21 cellular contexts compared by ENCODE assay signal in genomic region chr17:72764632-72765041, GRCh38.
A peak's percentile ranks its signal among the peaks of the same experiment; 100 is the strongest.
DNase-seq lines count a peak whose midpoint lies in the region; ATAC-seq and TF ChIP-seq lines count a peak whose summit lies in the region.
"Had no signal": no experiment of that assay in that cellular context is flagged by ENCODE, and none has a peak within 500 bp of the region (broad histone marks: within the 10 kb centered on the region; RNA-seq: fewer than 3 reads in every experiment).

No MANE protein-coding gene starts in this region.

- no peaks in the 10 kb centered on the region for H3K36me3 Mint-ChIP-seq in activated T-helper 17 cell treated with anti-CD3 and anti-CD28 coated beads, Interleukin-2, amount 50 U/mL, for 72 hours (ENCODE audit: low read depth)

- H3K27me3 ChIP-seq in effector memory CD4-positive, alpha-beta T cell (replicated peaks; ENCODE audit: control insufficient read depth, insufficient read depth, low read length, poor library complexity, severe bottlenecking) = no peaks in the 10 kb centered on the region
- H3K27me3 ChIP-seq: heart right ventricle, spleen had no signal

- no peaks in the 10 kb centered on the region for H3K27me3 Mint-ChIP-seq in activated T-helper 17 cell treated with anti-CD3 and anti-CD28 coated beads, Interleukin-2, amount 50 U/mL, for 72 hours
- H3K27me3 Mint-ChIP-seq: activated naive CD8-positive, alpha-beta T cell treated with anti-CD3 and anti-CD28 coated beads, Interleukin-2, amount 50 U/mL, for 24 hours; CD4-positive, alpha-beta T cell had no signal

- H3K4me1 ChIP-seq in effector memory CD4-positive, alpha-beta T cell (ENCODE audit: control insufficient read depth, insufficient read depth, low read length, poor library complexity, severe bottlenecking) = no peaks in the 10 kb centered on the region
- H3K4me1 ChIP-seq: heart right ventricle, spleen had no signal

- POLR2A ChIA-PET in RWPE1 (lab: Yijun Ruan, JAX; ENCODE audit: low non-redundant PET) = no interaction called here

- ATAC-seq in activated T-helper 17 cell treated with anti-CD3 and anti-CD28 coated beads, Interleukin-2, amount 50 U/mL, for 72 hours (replicated peaks) = peak; percentile 56
- ATAC-seq: activated naive CD8-positive, alpha-beta T cell treated with anti-CD3 and anti-CD28 coated beads, Interleukin-2, amount 50 U/mL, for 24 hours; heart right ventricle; HepG2; Panc1 had no signal

- H3K27ac ChIP-seq in effector memory CD4-positive, alpha-beta T cell (ENCODE audit: insufficient read depth, low read length, poor library complexity, severe bottlenecking) = no peak overlapping the region
- no peak overlapping the region for H3K27ac ChIP-seq in RWPE1
- H3K27ac ChIP-seq: heart right ventricle, SK-N-MC, spleen had no signal

- no peaks in the 10 kb centered on the region for H3K9me3 Mint-ChIP-seq in activated T-helper 17 cell treated with anti-CD3 and anti-CD28 coated beads, Interleukin-2, amount 50 U/mL, for 72 hours
- H3K9me3 Mint-ChIP-seq: activated naive CD8-positive, alpha-beta T cell treated with anti-CD3 and anti-CD28 coated beads, Interleukin-2, amount 50 U/mL, for 24 hours; CD4-positive, alpha-beta T cell; immature natural killer cell had no signal

- H3K9me3 ChIP-seq in effector memory CD4-positive, alpha-beta T cell (ENCODE audit: control insufficient read depth, low read length) = no peaks in the 10 kb centered on the region

- no peak overlapping the region for H3K4me3 ChIP-seq in foreskin fibroblast (ENCODE audit: low read depth in 1 of 2, low read length in 2 of 2)
- H3K4me3 ChIP-seq in effector memory CD4-positive, alpha-beta T cell (ENCODE audit: insufficient read depth, low read depth, low read length, poor library complexity, severe bottlenecking) = no peak overlapping the region
- H3K4me3 ChIP-seq: heart right ventricle, SK-N-MC, spleen had no signal

- no peaks in the 10 kb centered on the region for H3K4me1 Mint-ChIP-seq in activated T-helper 17 cell treated with anti-CD3 and anti-CD28 coated beads, Interleukin-2, amount 50 U/mL, for 72 hours
- H3K4me1 Mint-ChIP-seq: activated naive CD8-positive, alpha-beta T cell treated with anti-CD3 and anti-CD28 coated beads, Interleukin-2, amount 50 U/mL, for 24 hours had no signal

- H3K4me3 Mint-ChIP-seq in activated T-helper 17 cell treated with anti-CD3 and anti-CD28 coated beads, Interleukin-2, amount 50 U/mL, for 72 hours = no peak overlapping the region
- H3K4me3 Mint-ChIP-seq: activated naive CD8-positive, alpha-beta T cell treated with anti-CD3 and anti-CD28 coated beads, Interleukin-2, amount 50 U/mL, for 24 hours; CD4-positive, alpha-beta T cell; immature natural killer cell had no signal

- DNase-seq in AG08395 (ENCODE audit: low spot score) (peak; percentile 21), HT1080 (ENCODE audit: low read depth) (peak; percentile 77), foreskin fibroblast (peak; percentile 30 to 70), NCI-H524 treated with DMSO at 0.1 percent for 48 hours (lab: John Stamatoyannopoulos, UW) (no peak), RWPE1 (ENCODE audit: low spot score) (no peak)
- DNase-seq in effector memory CD4-positive, alpha-beta T cell = no peak
- DNase-seq in activated naive CD4-positive, alpha-beta T cell treated with Interleukin-2 at 50 U/mL for 16 hours = no peak
- DNase-seq: activated naive CD8-positive, alpha-beta T cell treated with anti-CD3 and anti-CD28 coated beads, Interleukin-2, amount 50 U/mL, for 24 hours; caudate nucleus; CD4-positive, alpha-beta T cell; erythroblast; heart right ventricle; immature natural killer cell; MM.1S; NCI-H82; spleen; stimulated activated CD4-positive, alpha-beta T cell treated with anti-CD3 and anti-CD28 coated beads, Interleukin-4, amount 100 ng/mL, for 4 hours had no signal

- TF ChIP-seq CTCF in foreskin fibroblast (IDR thresholded peaks at IDR 0.05; ENCODE audit: low read depth, low read length) (no peak), RWPE1 (conservative IDR thresholded peaks at IDR 0.05; ENCODE audit: low read depth) (no peak)

- CTCF ChIA-PET in RWPE1 (lab: Yijun Ruan, JAX) = interaction anchor here (0.8 kb wide), 1 partner anchor 63 kb away, joined by 4 read pairs; no protein-coding TSS in a partner anchor

- H3K27ac Mint-ChIP-seq in activated T-helper 17 cell treated with anti-CD3 and anti-CD28 coated beads, Interleukin-2, amount 50 U/mL, for 72 hours = no peak overlapping the region
- H3K27ac Mint-ChIP-seq: activated naive CD8-positive, alpha-beta T cell treated with anti-CD3 and anti-CD28 coated beads, Interleukin-2, amount 50 U/mL, for 24 hours; CD4-positive, alpha-beta T cell had no signal

- no peaks in the 10 kb centered on the region for H3K36me3 ChIP-seq in effector memory CD4-positive, alpha-beta T cell (ENCODE audit: control insufficient read depth, insufficient read depth, low read length)
- H3K36me3 ChIP-seq: heart right ventricle had no signal

Comparison
In these comparisons a context has a peak if more than half of its experiments do, and no peak if none do; other contexts are left out.
1. DNase-seq: peak in AG08395 (single experiment), HT1080 (single experiment) and foreskin fibroblast (2 of 2); none in effector memory CD4-positive, alpha-beta T cell (0 of 3), NCI-H524 treated with DMSO at 0.1 percent for 48 hours (single experiment), RWPE1 (single experiment) and activated naive CD4-positive, alpha-beta T cell treated with Interleukin-2 at 50 U/mL for 16 hours (single experiment).